Comparison of ENCODE assay signal across 1 cellular context in genomic region chr3:191768421-191768820, GRCh38.
TF ChIP-seq lines count a peak whose summit lies in the region.

No MANE protein-coding gene starts in this region.

TF ChIP-seq in GM12878, 131 proteins besides CTCF, POLR2A, EP300 and RAD21 (continued from another document):
- TF ChIP-seq CUX1 (IDR thresholded peaks at IDR 0.05; ENCODE audit: insufficient replicate concordance, low read depth, low read length) (no peak), MTA2 (IDR thresholded peaks at IDR 0.05; ENCODE audit: low read depth) (no peak), PAX5 (IDR thresholded peaks at IDR 0.05; ENCODE audit: borderline replicate concordance, low read depth, low read length) (no peak), HDGF (IDR thresholded peaks at IDR 0.05) (no peak)
